9 cellular contexts compared by ENCODE assay signal in the genomic region with DNA sequence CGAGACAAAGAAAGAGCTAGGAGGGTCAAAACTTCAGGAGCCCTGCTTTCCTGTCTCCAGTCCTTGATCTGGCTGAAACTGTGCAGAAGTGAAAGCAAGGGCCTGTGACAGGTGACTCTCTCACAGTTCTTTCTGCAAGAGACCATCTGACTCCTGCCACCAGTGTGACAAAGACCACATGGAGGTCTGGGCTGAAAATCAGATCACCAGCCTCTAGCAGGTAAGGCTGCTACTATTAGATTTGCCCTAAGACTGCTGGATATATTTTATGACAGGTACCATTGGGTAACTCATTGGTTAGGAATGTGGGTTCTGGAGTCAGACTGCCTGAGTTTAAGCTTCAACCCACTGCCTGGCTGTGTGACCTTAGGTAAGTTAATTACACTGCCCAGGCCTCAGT.
DNase-seq lines count a peak whose midpoint lies in the region; ATAC-seq, FAIRE-seq and TF ChIP-seq lines count a peak whose summit lies in the region.
"Had no signal": no experiment of that assay in that cellular context is flagged by ENCODE, and none has a peak within 500 bp of the region (broad histone marks: within the 10 kb centered on the region; RNA-seq: fewer than 3 reads in every experiment).

No MANE protein-coding gene starts in this region.

- H3K27me3 Mint-ChIP-seq in activated CD4-positive, alpha-beta T cell treated with anti-CD3 and anti-CD28 coated beads, Interleukin-2, amount 10 ng/mL, durations not matched to agents 7 days and 5 days, result no peaks in the 10 kb centered on the region

- H4K20me1 ChIP-seq in endothelial cell of umbilical vein (replicated peaks; ENCODE audit: control insufficient read depth, extremely low read depth, insufficient read depth, low read length), result no peaks in the 10 kb centered on the region

- POLR2A ChIA-PET in endothelial cell of umbilical vein (lab: Charles Lee), result no interaction called here
- POLR2A ChIA-PET in activated CD4-positive, alpha-beta T cell treated with anti-CD3 and anti-CD28 coated beads, Interleukin-2, amount 10 ng/mL, durations not matched to agents 7 days and 5 days (lab: Charles Lee), result no interaction called here

- H3K4me3 ChIP-seq in endothelial cell of umbilical vein (replicated peaks in 1 of 3; ENCODE audit: insufficient read depth in 1 of 3, low read depth in 1 of 3, low read length in 3 of 3), result no peak overlapping the region

- H3K36me3 Mint-ChIP-seq in activated CD4-positive, alpha-beta T cell treated with anti-CD3 and anti-CD28 coated beads, Interleukin-2, amount 10 ng/mL, durations not matched to agents 7 days and 5 days (ENCODE audit: low read depth), result no peaks in the 10 kb centered on the region

- peak; percentile 9 for DNase-seq in endothelial cell of umbilical vein (ENCODE audit: low read depth, low spot score)
- no peak for DNase-seq in activated CD4-positive, alpha-beta T cell treated with anti-CD3 and anti-CD28 coated beads, Interleukin-2, amount 50 U/mL, for 4 hours
- no peak for DNase-seq in activated naive CD4-positive, alpha-beta T cell (lab: John Stamatoyannopoulos, UW)
- no peak for DNase-seq in NCI-H748 (lab: John Stamatoyannopoulos, UW; ENCODE audit: unreplicated experiment)
- no peak for DNase-seq in activated CD4-positive, alpha-beta T cell treated with anti-CD3 and anti-CD28 coated beads, Interleukin-2, amount 10 ng/mL, durations not matched to agents 7 days and 5 days
- DNase-seq: NCI-H2107 had no signal

- BruUV-seq in endothelial cell of umbilical vein (replicated peaks; lab: Mats Ljungman, UMichigan), result no TSS peak

- H3K4me1 ChIP-seq in endothelial cell of umbilical vein (ENCODE audit: control insufficient read depth, extremely low read depth, insufficient read depth, low read length), result no peaks in the 10 kb centered on the region

- no peak overlapping the region for H3K4me2 ChIP-seq in endothelial cell of umbilical vein (ENCODE audit: insufficient read depth, low read length)

- ATAC-seq in GM18499 (IDR thresholded peaks at IDR 0.05; ENCODE audit: insufficient read depth, unreplicated experiment) (peak; percentile 69), GM21619 (IDR thresholded peaks at IDR 0.05; ENCODE audit: unreplicated experiment) (peak; percentile 73), HG03521 (IDR thresholded peaks at IDR 0.05; ENCODE audit: unreplicated experiment) (peak; percentile 66)

- H3K9me1 ChIP-seq in endothelial cell of umbilical vein (replicated peaks; ENCODE audit: control insufficient read depth, extremely low read depth, insufficient read depth, low read length), result no peaks in the 10 kb centered on the region

- no peak overlapping the region for H2AFZ ChIP-seq in endothelial cell of umbilical vein (ENCODE audit: low read depth, low read length)

- no peaks in the 10 kb centered on the region for H3K9me3 ChIP-seq in endothelial cell of umbilical vein (replicated peaks; ENCODE audit: control insufficient read depth, insufficient read depth, low read length)

- no peaks in the 10 kb centered on the region for H3K36me3 ChIP-seq in endothelial cell of umbilical vein (ENCODE audit: control insufficient read depth in 2 of 2, extremely low read depth in 1 of 2, insufficient read depth in 2 of 2, low read length in 2 of 2)

- CTCF ChIA-PET in endothelial cell of umbilical vein (lab: Charles Lee), result interaction anchor here (0.9 kb wide), 1 partner anchor 122 kb away, joined by 3 read pairs; no protein-coding TSS in a partner anchor
- CTCF ChIA-PET in activated CD4-positive, alpha-beta T cell treated with anti-CD3 and anti-CD28 coated beads, Interleukin-2, amount 10 ng/mL, durations not matched to agents 7 days and 5 days (lab: Charles Lee), result no interaction called here

- H3K79me2 ChIP-seq in endothelial cell of umbilical vein (ENCODE audit: control insufficient read depth, insufficient read depth, low read length), result no peaks in the 10 kb centered on the region

- no peak for TF ChIP-seq POLR2A in endothelial cell of umbilical vein (IDR thresholded peaks at IDR 0.05; ENCODE audit: low read depth, low read length)

- no peak for FAIRE-seq in endothelial cell of umbilical vein (lab: Jason Lieb, UNC)

- dilution Hi-C loops in endothelial cell of umbilical vein (cut with MboI; ENCODE audit: extremely low pct_ligation_motif_present, low sequenced_read_pairs), result no loop called here

- H3K27ac ChIP-seq in endothelial cell of umbilical vein (ENCODE audit: insufficient read depth, low read depth, low read length), result no peak overlapping the region

- intact Hi-C loops in endothelial cell of umbilical vein (cut with micrococcal nuclease), result no loop called here

- no peaks in the 10 kb centered on the region for H3K27me3 ChIP-seq in endothelial cell of umbilical vein (ENCODE audit: control insufficient read depth in 2 of 2, insufficient read depth in 2 of 2, low read length in 2 of 2)

- no peak for TF ChIP-seq CTCF in endothelial cell of umbilical vein (IDR thresholded peaks at IDR 0.05; ENCODE audit: extremely low read depth in 1 of 2, insufficient read depth in 1 of 2, low read depth in 1 of 2, low read length in 2 of 2)

- no peak overlapping the region for H3K9ac ChIP-seq in endothelial cell of umbilical vein (replicated peaks; ENCODE audit: extremely low read depth, insufficient read depth, low read length)

- H3K4me1 Mint-ChIP-seq in activated CD4-positive, alpha-beta T cell treated with anti-CD3 and anti-CD28 coated beads, Interleukin-2, amount 10 ng/mL, durations not matched to agents 7 days and 5 days, result no peaks in the 10 kb centered on the region

- no peak overlapping the region for H3K4me3 Mint-ChIP-seq in activated CD4-positive, alpha-beta T cell treated with anti-CD3 and anti-CD28 coated beads, Interleukin-2, amount 10 ng/mL, durations not matched to agents 7 days and 5 days

- no peak overlapping the region for H3K27ac Mint-ChIP-seq in activated CD4-positive, alpha-beta T cell treated with anti-CD3 and anti-CD28 coated beads, Interleukin-2, amount 10 ng/mL, durations not matched to agents 7 days and 5 days

- H3K9me3 Mint-ChIP-seq in activated CD4-positive, alpha-beta T cell treated with anti-CD3 and anti-CD28 coated beads, Interleukin-2, amount 10 ng/mL, durations not matched to agents 7 days and 5 days, result no peaks in the 10 kb centered on the region

TF ChIP-seq in endothelial cell of umbilical vein, 7 proteins besides CTCF, POLR2A, EP300 and RAD21:
- TF ChIP-seq GATA2 (IDR thresholded peaks at IDR 0.05; ENCODE audit: insufficient read depth, insufficient read length, low read depth, low read length) (no peak), EZH2 (IDR thresholded peaks at IDR 0.05; ENCODE audit: borderline replicate concordance, low read depth, low read length, severe bottlenecking) (no peak), FOS (IDR thresholded peaks at IDR 0.05; ENCODE audit: borderline replicate concordance, insufficient read depth, low read length) (no peak), JUN (IDR thresholded peaks at IDR 0.05; ENCODE audit: borderline replicate concordance, insufficient read depth, insufficient read length, low read depth) (no peak), MYC (IDR thresholded peaks at IDR 0.05; ENCODE audit: low read depth, low read length) (no peak), POLR2AphosphoS5 (IDR thresholded peaks at IDR 0.05; ENCODE audit: insufficient read depth, low read depth, low read length) (no peak)
- TF ChIP-seq, protein P1, sequence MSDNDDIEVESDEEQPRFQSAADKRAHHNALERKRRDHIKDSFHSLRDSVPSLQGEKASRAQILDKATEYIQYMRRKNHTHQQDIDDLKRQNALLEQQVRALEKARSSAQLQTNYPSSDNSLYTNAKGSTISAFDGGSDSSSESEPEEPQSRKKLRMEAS (IDR thresholded peaks at IDR 0.05; ENCODE audit: insufficient read depth, insufficient read length), result no peak
